In the genomic region with DNA sequence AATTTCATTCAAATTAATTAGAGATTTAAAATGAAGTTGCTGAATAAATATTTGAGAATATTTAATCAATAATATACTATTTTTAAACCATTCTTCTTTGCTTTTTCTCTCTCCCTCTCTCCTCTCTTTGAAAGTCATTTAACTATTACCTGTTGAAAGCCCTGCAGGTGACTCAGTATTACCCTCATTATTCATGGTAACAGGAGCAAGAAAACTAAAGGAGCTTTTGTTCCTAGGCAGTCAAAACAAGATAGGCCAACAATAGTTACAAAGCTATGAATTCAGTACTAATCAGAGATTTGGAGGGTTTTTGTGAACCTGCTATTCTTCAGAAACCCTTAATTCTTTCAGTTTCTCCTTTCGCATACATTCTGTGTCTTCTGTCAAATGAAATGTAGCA, we compare ENCODE assay signal across 21 cellular contexts.
"Had no signal": no experiment of that assay in that cellular context is flagged by ENCODE, and none has a peak within 500 bp of the region (broad histone marks: within the 10 kb centered on the region; RNA-seq: fewer than 3 reads in every experiment).

No MANE protein-coding gene starts in this region.

- H3K4me1 ChIP-seq: breast epithelium, colonic mucosa had no signal

- H3K36me3 Mint-ChIP-seq: activated naive CD4-positive, alpha-beta T cell treated with anti-CD3 and anti-CD28 coated beads, Interleukin-2, amount 50 U/mL, for 24 hours; T-cell had no signal

- H3K27me3 ChIP-seq: breast epithelium, colonic mucosa had no signal

- ATAC-seq: activated CD4-positive, alpha-beta T cell treated with anti-CD3 and anti-CD28 coated beads for 36 hours; activated CD8-positive, alpha-beta T cell treated with anti-CD3 and anti-CD28 coated beads for 36 hours; T-cell had no signal

- H3K4me3 ChIP-seq: breast epithelium, colonic mucosa had no signal

- H3K4me1 Mint-ChIP-seq: activated CD4-positive, alpha-beta T cell treated with anti-CD3 and anti-CD28 coated beads for 36 hours; activated naive CD4-positive, alpha-beta T cell treated with anti-CD3 and anti-CD28 coated beads, Interleukin-2, amount 50 U/mL, for 24 hours; T-cell had no signal

- H3K9me3 ChIP-seq: breast epithelium, colonic mucosa had no signal

- H3K27ac Mint-ChIP-seq: activated CD4-positive, alpha-beta T cell treated with anti-CD3 and anti-CD28 coated beads for 36 hours; activated CD8-positive, alpha-beta T cell treated with anti-CD3 and anti-CD28 coated beads for 36 hours; activated naive CD4-positive, alpha-beta T cell treated with anti-CD3 and anti-CD28 coated beads, Interleukin-2, amount 50 U/mL, for 24 hours; T-cell had no signal

- H3K36me3 ChIP-seq: breast epithelium, colonic mucosa had no signal

- H3K4me3 Mint-ChIP-seq: activated CD4-positive, alpha-beta T cell treated with anti-CD3 and anti-CD28 coated beads for 36 hours; activated CD8-positive, alpha-beta T cell treated with anti-CD3 and anti-CD28 coated beads for 36 hours; activated naive CD4-positive, alpha-beta T cell treated with anti-CD3 and anti-CD28 coated beads, Interleukin-2, amount 50 U/mL, for 24 hours; T-cell had no signal

- H3K27me3 Mint-ChIP-seq: activated CD4-positive, alpha-beta T cell treated with anti-CD3 and anti-CD28 coated beads for 36 hours; activated CD8-positive, alpha-beta T cell treated with anti-CD3 and anti-CD28 coated beads for 36 hours; activated naive CD4-positive, alpha-beta T cell treated with anti-CD3 and anti-CD28 coated beads, Interleukin-2, amount 50 U/mL, for 24 hours; T-cell had no signal

- DNase-seq: activated CD4-positive, alpha-beta T cell treated with anti-CD3 and anti-CD28 coated beads for 36 hours; activated CD8-positive, alpha-beta memory T cell treated with anti-CD3 and anti-CD28 coated beads, Interleukin-2, amount 50 U/mL, for 4 hours; activated CD8-positive, alpha-beta T cell treated with anti-CD3 and anti-CD28 coated beads for 36 hours; activated effector memory CD4-positive, alpha-beta T cell treated with Interleukin-2 at 50 U/mL for 16 hours; activated naive CD4-positive, alpha-beta T cell; aorta; caudate nucleus; colonic mucosa; NCI-H1092; NCI-H1417; NCI-H1694 treated with DMSO at 0.1 percent for 48 hours; NCI-H2029 treated with DMSO at 0.1 percent for 48 hours; NCI-H345; NCI-H510A; SIG-M5; T-cell; T-helper 2 cell; T1000 had no signal

- H3K27ac ChIP-seq: breast epithelium, colonic mucosa, VCaP had no signal
